ENCODE assay signal across 8 cellular contexts in genomic region chr18:23377669-23378469, GRCh38.
DNase-seq lines count a peak whose midpoint lies in the region; ATAC-seq and TF ChIP-seq lines count a peak whose summit lies in the region.

No MANE protein-coding gene starts in this region.

- H3K9me3 Mint-ChIP-seq in MCF 10A (ENCODE audit: unreplicated experiment) = no peaks in the 10 kb centered on the region

- peaks cover 24% of the 10 kb centered on the region for H3K4me1 Mint-ChIP-seq in MCF 10A (ENCODE audit: insufficient read depth, unreplicated experiment)

- peak; percentile 65 for ATAC-seq in HG03103 (IDR thresholded peaks at IDR 0.05; ENCODE audit: low read depth, unreplicated experiment)
- peak; percentile 32 for ATAC-seq in omental fat pad (ENCODE audit: low FRiP score)
- no peak for ATAC-seq in HG02970 (IDR thresholded peaks at IDR 0.05; ENCODE audit: low FRiP score, unreplicated experiment)

- no peaks in the 10 kb centered on the region for H3K36me3 Mint-ChIP-seq in MCF 10A (ENCODE audit: insufficient read depth, unreplicated experiment)

- in situ Hi-C loops in GM13977 (cut with MboI; ENCODE audit: low pct_unique_long_range_greater_than_20kb, low sequenced_read_pairs, unreplicated experiment) = no loop called here

- CTCF ChIA-PET in MCF 10A (lab: Yijun Ruan, JAX) = interaction anchor here (0.6 to 4.8 kb wide), 24 partner anchors 10 to 579 kb away, joined by 3 to 67 read pairs (median 4); partner anchors contain the start of genes CABLES1 and RIOK3

- intact Hi-C loops in MCF 10A (cut with micrococcal nuclease) = loop anchor here (1.0 to 10.0 kb wide), 6 partner anchors 127 to 563 kb away; no protein-coding TSS in a partner anchor

- H3K27me3 Mint-ChIP-seq in MCF 10A (ENCODE audit: insufficient read depth, unreplicated experiment) = no peaks in the 10 kb centered on the region

- TSS peak; percentile 37 for BruUV-seq in MCF 10A (replicated peaks; lab: Mats Ljungman, UMichigan)

- POLR2A ChIA-PET in MCF 10A (lab: Yijun Ruan, JAX) = interaction anchor here (0.6 to 3.7 kb wide), 21 partner anchors 22 to 579 kb away, joined by 3 to 44 read pairs (median 5); partner anchors contain the start of genes CABLES1 and RIOK3

- peak overlapping the region; percentile 46 for H3K4me3 Mint-ChIP-seq in MCF 10A (ENCODE audit: unreplicated experiment)

- peak; percentile 65 for DNase-seq in GM13977 (ENCODE audit: low spot score)
- peak; percentile 77 for DNase-seq in MCF 10A (ENCODE audit: unreplicated experiment)
- no peak for DNase-seq in omental fat pad (ENCODE audit: low spot score)
- DNase-seq in SK-N-DZ (ENCODE audit: low spot score) = no peak
- no peak for DNase-seq in NCI-H2081 (lab: John Stamatoyannopoulos, UW)
- no peak for DNase-seq in NCI-H187 treated with DMSO at 0.1 percent for 48 hours (lab: John Stamatoyannopoulos, UW)

- H3K27ac Mint-ChIP-seq in MCF 10A (ENCODE audit: low read depth, unreplicated experiment) = peak overlapping the region; percentile 84

- TF ChIP-seq CTCF in GM13977 (IDR thresholded peaks at IDR 0.05; ENCODE audit: extremely low read depth, insufficient read depth, missing control alignments) (no peak), MCF 10A (IDR thresholded peaks at IDR 0.05; ENCODE audit: unreplicated experiment) (no peak), omental fat pad (IDR thresholded peaks at IDR 0.05) (no peak)

Comparison
In these comparisons a context has a peak if more than half of its experiments do, and no peak if none do; other contexts are left out.
1. DNase-seq: peak in GM13977 (single experiment) and MCF 10A (single experiment); none in omental fat pad (single experiment), SK-N-DZ (single experiment), NCI-H2081 (0 of 2) and NCI-H187 treated with DMSO at 0.1 percent for 48 hours (single experiment).